ENCODE assay signal across 17 cellular contexts in the genomic region with DNA sequence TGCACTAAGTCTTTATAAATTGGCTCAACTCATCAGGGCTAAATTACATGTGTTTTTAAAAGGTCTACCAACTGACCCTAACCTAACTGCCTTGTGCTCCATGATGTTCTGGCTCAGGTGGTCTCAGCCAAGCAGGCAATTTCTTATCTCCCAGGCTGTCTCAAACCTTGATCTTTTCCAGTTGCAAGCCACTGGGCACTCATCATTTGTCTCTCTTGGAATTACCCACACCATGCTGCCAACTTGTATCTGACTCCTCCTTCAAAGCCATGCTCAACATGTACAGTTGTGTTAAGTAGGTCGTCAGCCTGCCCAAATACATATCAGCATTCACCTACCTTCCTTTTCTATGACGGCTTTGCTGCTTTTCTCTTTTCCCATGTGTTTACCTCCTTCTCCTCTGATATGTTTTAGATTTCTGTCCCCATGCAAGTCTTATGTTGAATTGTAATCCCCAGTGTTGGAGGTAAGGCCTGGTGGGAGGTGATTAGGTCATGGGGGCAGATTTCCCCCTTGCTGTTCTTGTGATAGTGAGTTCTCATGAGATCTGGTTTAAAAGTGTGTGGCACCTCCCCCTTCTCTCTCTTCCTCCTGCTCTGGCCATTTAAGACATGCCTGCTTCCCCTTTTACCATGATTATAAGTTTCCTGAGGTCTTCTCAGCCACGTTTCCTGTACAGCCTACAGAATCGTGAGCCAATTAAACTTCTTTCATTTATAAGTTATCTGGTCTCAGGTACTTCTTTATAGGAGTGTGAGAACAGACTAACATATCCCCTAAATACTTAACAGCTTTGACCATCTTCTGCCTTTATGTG.
DNase-seq lines count a peak whose midpoint lies in the region; ATAC-seq and TF ChIP-seq lines count a peak whose summit lies in the region.
"Had no signal": no experiment of that assay in that cellular context is flagged by ENCODE, and none has a peak within 500 bp of the region (broad histone marks: within the 10 kb centered on the region; RNA-seq: fewer than 3 reads in every experiment).

No MANE protein-coding gene starts in this region.

- 62 to 63% methylated on average over 4 of the region's 4 CpGs for WGBS in lower leg skin, 2 donors

- TF ChIP-seq CTCF in cardiac muscle cell (IDR thresholded peaks at IDR 0.05; ENCODE audit: low read depth, low read length): no peak
- TF ChIP-seq CTCF in OCI-LY3 (IDR thresholded peaks at IDR 0.05; ENCODE audit: low read depth, low read length): no peak
- TF ChIP-seq CTCF in lower leg skin (IDR thresholded peaks at IDR 0.05): no peak

- H3K4me3 ChIP-seq in cardiac muscle cell: no peak overlapping the region
- peak overlapping the region; percentile 23; the same call in 1 of the 2 replicates for H3K4me3 ChIP-seq in OCI-LY3 (ENCODE audit: low read length)
- H3K4me3 ChIP-seq in lower leg skin (ENCODE audit: low read depth, poor library complexity, severe bottlenecking): no peak overlapping the region
- H3K4me3 ChIP-seq: A549, mucosa of descending colon, spleen had no signal

- H3K9ac ChIP-seq in OCI-LY3 (ENCODE audit: low read length): 0 out of 2 replicates have a peak overlapping the region, but pooled peaks have one; percentile 11

- ATAC-seq in Right ventricle myocardium superior (ENCODE audit: poor library complexity): no peak
- peak; percentile 53 for ATAC-seq in HG03025 (IDR thresholded peaks at IDR 0.05; ENCODE audit: low FRiP score, unreplicated experiment)
- no peak for ATAC-seq in GM19463 (IDR thresholded peaks at IDR 0.05; ENCODE audit: unreplicated experiment)
- no peak for ATAC-seq in HG02610 (IDR thresholded peaks at IDR 0.05; ENCODE audit: unreplicated experiment)
- ATAC-seq: A549, mucosa of descending colon, T-cell had no signal

- H3K79me2 ChIP-seq in OCI-LY3 (ENCODE audit: low read length): no peaks in the 10 kb centered on the region

- H3K9me3 ChIP-seq in cardiac muscle cell (ENCODE audit: low read depth) (no peaks in the 10 kb centered on the region), OCI-LY3 (ENCODE audit: insufficient read depth, low read length) (no peaks in the 10 kb centered on the region)
- H3K9me3 ChIP-seq: A549, mucosa of descending colon, spleen had no signal

- no peaks in the 10 kb centered on the region for H4K20me1 ChIP-seq in OCI-LY3 (ENCODE audit: insufficient read depth, low read length)

- H3K4me2 ChIP-seq in OCI-LY3 (ENCODE audit: low read length): peak overlapping the region; percentile 60
- H3K4me2 ChIP-seq: A549 had no signal

- H2AFZ ChIP-seq in OCI-LY3 (ENCODE audit: low read depth, low read length): peak overlapping the region; percentile 78

- DNase-seq in cardiac muscle cell (ENCODE audit: low read depth in 1 of 2, low spot score in 1 of 2): no peak
- DNase-seq in Right ventricle myocardium superior: no peak
- no peak for DNase-seq in activated CD4-positive, alpha-beta T cell treated with anti-CD3 and anti-CD28 coated beads for 1 hour
- DNase-seq in lower leg skin (ENCODE audit: low spot score in 2 of 2): no peak
- DNase-seq: activated CD4-positive, alpha-beta T cell treated with anti-CD3 and anti-CD28 coated beads for 4 hours; activated T-cell treated with anti-CD3 and anti-CD28 coated beads, Interleukin-2, amount 50 U/mL, for 24 hours; amniotic stem cell; islet precursor cell; mucosa of descending colon; posterior cingulate gyrus; spleen; T-cell had no signal

- H3K27me3 ChIP-seq in cardiac muscle cell (no peaks in the 10 kb centered on the region), OCI-LY3 (ENCODE audit: low read depth, low read length) (peaks cover 6% of the 10 kb centered on the region; the same call in 1 of the 2 replicates)
- H3K27me3 ChIP-seq: spleen had no signal

- no peak for TF ChIP-seq POLR2A in lower leg skin (IDR thresholded peaks at IDR 0.05)

- H3K36me3 ChIP-seq in cardiac muscle cell (peaks cover 16% of the 10 kb centered on the region), OCI-LY3 (replicated peaks; ENCODE audit: low read depth, low read length) (peaks cover 7% of the 10 kb centered on the region)

- H3K4me1 ChIP-seq in cardiac muscle cell (ENCODE audit: low read depth) (peaks cover 12% of the 10 kb centered on the region), OCI-LY3 (ENCODE audit: low read length) (peaks cover 42% of the 10 kb centered on the region)
- H3K4me1 ChIP-seq: A549 had no signal

- H3K27ac ChIP-seq in cardiac muscle cell: peak overlapping the region; percentile 29
- peak overlapping the region; percentile 32 for H3K27ac ChIP-seq in OCI-LY3 (ENCODE audit: low read length)
- H3K27ac ChIP-seq: A549, spleen had no signal

- intact Hi-C loops in Right ventricle myocardium superior (cut with DNase I) (loop anchor here (10.0 kb wide), 2 partner anchors 125 to 415 kb away; a partner anchor contains a TSS), lower leg skin (cut with DNase I; ENCODE audit: low total_unique reads) (loop anchor here (10.0 kb wide), 1 partner anchor 1285 kb away; no protein-coding TSS in a partner anchor)
